In the genomic region with DNA sequence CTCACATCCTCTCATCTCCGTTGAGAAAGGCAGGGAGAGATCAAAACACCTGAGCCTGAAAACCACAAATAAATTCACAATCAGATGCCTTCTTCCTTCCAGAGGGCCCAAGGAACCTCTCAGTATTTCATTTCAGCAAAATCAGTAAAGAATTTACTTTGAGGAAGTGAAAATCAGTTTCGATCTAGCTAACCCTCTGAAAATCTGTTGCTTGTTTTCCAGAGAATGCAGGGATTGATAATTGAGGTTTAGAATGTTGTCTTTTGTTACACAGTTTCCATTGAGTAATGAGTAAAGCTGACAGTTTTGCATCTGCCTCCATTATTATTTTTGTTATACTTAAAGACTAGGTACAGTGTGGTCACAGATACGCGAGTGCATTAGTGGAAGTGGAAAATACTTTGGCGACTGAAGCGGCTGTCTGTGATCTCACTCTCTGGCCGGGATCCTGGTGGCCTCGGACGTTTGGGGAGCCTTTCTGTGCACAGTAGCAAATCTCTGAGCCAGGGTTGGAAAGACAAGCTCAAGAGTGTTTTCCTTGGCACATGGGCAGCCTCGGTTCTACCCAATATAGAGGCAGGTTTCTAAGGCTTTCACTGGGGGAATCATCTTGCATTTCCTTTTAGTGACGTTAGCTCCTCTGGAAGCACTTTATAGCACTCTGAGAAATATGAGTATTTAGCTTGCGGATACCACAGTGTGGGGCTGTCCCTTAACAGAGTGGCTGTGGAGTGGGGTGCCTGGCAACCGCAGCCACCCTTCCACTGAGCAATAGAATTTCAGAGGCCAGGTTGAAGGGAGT, we compare ENCODE assay signal across 1 cellular context.
TF ChIP-seq lines count a peak whose summit lies in the region.

No MANE protein-coding gene starts in this region.

TF ChIP-seq in GM23338, 12 proteins besides CTCF, POLR2A, EP300 and RAD21 (continued from another document):
- TF ChIP-seq, protein P1, sequence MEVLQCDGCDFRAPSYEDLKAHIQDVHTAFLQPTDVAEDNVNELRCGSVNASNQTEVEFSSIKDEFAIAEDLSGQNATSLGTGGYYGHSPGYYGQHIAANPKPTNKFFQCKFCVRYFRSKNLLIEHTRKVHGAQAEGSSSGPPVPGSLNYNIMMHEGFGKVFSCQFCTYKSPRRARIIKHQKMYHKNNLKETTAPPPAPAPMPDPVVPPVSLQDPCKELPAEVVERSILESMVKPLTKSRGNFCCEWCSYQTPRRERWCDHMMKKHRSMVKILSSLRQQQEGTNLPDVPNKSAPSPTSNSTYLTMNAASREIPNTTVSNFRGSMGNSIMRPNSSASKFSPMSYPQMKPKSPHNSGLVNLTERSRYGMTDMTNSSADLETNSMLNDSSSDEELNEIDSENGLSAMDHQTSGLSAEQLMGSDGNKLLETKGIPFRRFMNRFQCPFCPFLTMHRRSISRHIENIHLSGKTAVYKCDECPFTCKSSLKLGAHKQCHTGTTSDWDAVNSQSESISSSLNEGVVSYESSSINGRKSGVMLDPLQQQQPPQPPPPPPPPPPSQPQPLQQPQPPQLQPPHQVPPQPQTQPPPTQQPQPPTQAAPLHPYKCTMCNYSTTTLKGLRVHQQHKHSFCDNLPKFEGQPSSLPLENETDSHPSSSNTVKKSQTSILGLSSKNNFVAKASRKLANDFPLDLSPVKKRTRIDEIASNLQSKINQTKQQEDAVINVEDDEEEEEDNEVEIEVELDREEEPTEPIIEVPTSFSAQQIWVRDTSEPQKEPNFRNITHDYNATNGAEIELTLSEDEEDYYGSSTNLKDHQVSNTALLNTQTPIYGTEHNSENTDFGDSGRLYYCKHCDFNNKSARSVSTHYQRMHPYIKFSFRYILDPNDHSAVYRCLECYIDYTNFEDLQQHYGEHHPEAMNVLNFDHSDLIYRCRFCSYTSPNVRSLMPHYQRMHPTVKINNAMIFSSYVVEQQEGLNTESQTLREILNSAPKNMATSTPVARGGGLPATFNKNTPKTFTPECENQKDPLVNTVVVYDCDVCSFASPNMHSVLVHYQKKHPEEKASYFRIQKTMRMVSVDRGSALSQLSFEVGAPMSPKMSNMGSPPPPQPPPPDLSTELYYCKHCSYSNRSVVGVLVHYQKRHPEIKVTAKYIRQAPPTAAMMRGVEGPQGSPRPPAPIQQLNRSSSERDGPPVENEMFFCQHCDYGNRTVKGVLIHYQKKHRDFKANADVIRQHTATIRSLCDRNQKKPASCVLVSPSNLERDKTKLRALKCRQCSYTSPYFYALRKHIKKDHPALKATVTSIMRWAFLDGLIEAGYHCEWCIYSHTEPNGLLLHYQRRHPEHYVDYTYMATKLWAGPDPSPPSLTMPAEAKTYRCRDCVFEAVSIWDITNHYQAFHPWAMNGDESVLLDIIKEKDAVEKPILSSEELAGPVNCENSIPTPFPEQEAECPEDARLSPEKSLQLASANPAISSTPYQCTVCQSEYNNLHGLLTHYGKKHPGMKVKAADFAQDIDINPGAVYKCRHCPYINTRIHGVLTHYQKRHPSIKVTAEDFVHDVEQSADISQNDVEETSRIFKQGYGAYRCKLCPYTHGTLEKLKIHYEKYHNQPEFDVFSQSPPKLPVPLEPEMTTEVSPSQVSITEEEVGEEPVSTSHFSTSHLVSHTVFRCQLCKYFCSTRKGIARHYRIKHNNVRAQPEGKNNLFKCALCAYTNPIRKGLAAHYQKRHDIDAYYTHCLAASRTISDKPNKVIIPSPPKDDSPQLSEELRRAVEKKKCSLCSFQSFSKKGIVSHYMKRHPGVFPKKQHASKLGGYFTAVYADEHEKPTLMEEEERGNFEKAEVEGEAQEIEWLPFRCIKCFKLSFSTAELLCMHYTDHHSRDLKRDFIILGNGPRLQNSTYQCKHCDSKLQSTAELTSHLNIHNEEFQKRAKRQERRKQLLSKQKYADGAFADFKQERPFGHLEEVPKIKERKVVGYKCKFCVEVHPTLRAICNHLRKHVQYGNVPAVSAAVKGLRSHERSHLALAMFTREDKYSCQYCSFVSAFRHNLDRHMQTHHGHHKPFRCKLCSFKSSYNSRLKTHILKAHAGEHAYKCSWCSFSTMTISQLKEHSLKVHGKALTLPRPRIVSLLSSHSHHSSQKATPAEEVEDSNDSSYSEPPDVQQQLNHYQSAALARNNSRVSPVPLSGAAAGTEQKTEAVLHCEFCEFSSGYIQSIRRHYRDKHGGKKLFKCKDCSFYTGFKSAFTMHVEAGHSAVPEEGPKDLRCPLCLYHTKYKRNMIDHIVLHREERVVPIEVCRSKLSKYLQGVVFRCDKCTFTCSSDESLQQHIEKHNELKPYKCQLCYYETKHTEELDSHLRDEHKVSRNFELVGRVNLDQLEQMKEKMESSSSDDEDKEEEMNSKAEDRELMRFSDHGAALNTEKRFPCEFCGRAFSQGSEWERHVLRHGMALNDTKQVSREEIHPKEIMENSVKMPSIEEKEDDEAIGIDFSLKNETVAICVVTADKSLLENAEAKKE (CRISPR knock-in tag; IDR thresholded peaks at IDR 0.05) = no peak
- TF ChIP-seq, protein P2, sequence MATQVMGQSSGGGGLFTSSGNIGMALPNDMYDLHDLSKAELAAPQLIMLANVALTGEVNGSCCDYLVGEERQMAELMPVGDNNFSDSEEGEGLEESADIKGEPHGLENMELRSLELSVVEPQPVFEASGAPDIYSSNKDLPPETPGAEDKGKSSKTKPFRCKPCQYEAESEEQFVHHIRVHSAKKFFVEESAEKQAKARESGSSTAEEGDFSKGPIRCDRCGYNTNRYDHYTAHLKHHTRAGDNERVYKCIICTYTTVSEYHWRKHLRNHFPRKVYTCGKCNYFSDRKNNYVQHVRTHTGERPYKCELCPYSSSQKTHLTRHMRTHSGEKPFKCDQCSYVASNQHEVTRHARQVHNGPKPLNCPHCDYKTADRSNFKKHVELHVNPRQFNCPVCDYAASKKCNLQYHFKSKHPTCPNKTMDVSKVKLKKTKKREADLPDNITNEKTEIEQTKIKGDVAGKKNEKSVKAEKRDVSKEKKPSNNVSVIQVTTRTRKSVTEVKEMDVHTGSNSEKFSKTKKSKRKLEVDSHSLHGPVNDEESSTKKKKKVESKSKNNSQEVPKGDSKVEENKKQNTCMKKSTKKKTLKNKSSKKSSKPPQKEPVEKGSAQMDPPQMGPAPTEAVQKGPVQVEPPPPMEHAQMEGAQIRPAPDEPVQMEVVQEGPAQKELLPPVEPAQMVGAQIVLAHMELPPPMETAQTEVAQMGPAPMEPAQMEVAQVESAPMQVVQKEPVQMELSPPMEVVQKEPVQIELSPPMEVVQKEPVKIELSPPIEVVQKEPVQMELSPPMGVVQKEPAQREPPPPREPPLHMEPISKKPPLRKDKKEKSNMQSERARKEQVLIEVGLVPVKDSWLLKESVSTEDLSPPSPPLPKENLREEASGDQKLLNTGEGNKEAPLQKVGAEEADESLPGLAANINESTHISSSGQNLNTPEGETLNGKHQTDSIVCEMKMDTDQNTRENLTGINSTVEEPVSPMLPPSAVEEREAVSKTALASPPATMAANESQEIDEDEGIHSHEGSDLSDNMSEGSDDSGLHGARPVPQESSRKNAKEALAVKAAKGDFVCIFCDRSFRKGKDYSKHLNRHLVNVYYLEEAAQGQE (IDR thresholded peaks at IDR 0.05; ENCODE audit: unreplicated experiment) = no peak
- TF ChIP-seq EZH2 (IDR thresholded peaks at IDR 0.05; ENCODE audit: low read depth, unreplicated experiment) (no peak), JUNB (IDR thresholded peaks at IDR 0.05; ENCODE audit: unreplicated experiment) (no peak), NANOG (IDR thresholded peaks at IDR 0.05; ENCODE audit: borderline replicate concordance) (no peak), STAT1 (IDR thresholded peaks at IDR 0.05; ENCODE audit: unreplicated experiment) (no peak), POLR2AphosphoS5 (IDR thresholded peaks at IDR 0.05; ENCODE audit: low read depth) (no peak)
